ENCODE assay signal across 14 cellular contexts in genomic region chr14:74932401-74932901, GRCh38. TPM values are rescaled to one million over a fixed set of nuclear protein-coding genes. Genes with fewer than 3 reads are reported as not detected.
A peak's percentile ranks its signal among the peaks of the same experiment; 100 is the strongest.
DNase-seq lines count a peak whose midpoint lies in the region; ATAC-seq, FAIRE-seq and TF ChIP-seq lines count a peak whose summit lies in the region.
"Had no signal": no experiment of that assay in that cellular context is flagged by ENCODE, and none has a peak within 500 bp of the region (broad histone marks: within the 10 kb centered on the region; RNA-seq: fewer than 3 reads in every experiment).

No MANE protein-coding gene starts in this region.

- no peak overlapping the region for H3K4me3 ChIP-seq in CD4-positive, CD25-positive, alpha-beta regulatory T cell (ENCODE audit: low read depth, low read length)
- H3K4me3 ChIP-seq in H1 (ENCODE audit: extremely low read depth in 1 of 4, insufficient read depth in 2 of 4, low read depth in 3 of 4, low read length in 4 of 4) (no peak overlapping the region), mesenchymal stem cell (ENCODE audit: insufficient read depth in 1 of 2, low read depth in 1 of 2, low read length in 2 of 2) (peak overlapping the region in 1 of 2 experiments; percentile 57)
- H3K4me3 ChIP-seq in CD4-positive, alpha-beta memory T cell (ENCODE audit: low read length in 2 of 2), result no peak overlapping the region

- no peak for TF ChIP-seq EP300 in H1 (IDR thresholded peaks at IDR 0.05; ENCODE audit: borderline replicate concordance in 1 of 2, low read depth in 2 of 2, low read length in 2 of 2)

- no peak for ATAC-seq in CD4-positive, CD25-positive, alpha-beta regulatory T cell (ENCODE audit: low read depth in 2 of 2)
- ATAC-seq: HCT116; stimulated activated memory B cell treated with anti-CD40 and anti-IgM and Interleukin-4, amounts not matched to agents 10 μg/mL and 1 μg/mL and 100 μg/mL, for 72 hours had no signal

- no peak overlapping the region for H2AK5ac ChIP-seq in H1 (ENCODE audit: low read depth, low read length)
- H2AK5ac ChIP-seq in mesenchymal stem cell (ENCODE audit: low read length, severe bottlenecking), result no peak overlapping the region

- H4K5ac ChIP-seq in H1 (ENCODE audit: insufficient read length, low read depth, low read length), result no peak overlapping the region

- no peak overlapping the region for H3K4ac ChIP-seq in H1 (replicated peaks; ENCODE audit: insufficient read length, low read depth, low read length)
- H3K4ac ChIP-seq in mesenchymal stem cell (ENCODE audit: low read depth in 1 of 2, low read length in 2 of 2), result no peak overlapping the region

- no peaks in the 10 kb centered on the region for H3K79me2 ChIP-seq in H1 (ENCODE audit: control insufficient read depth in 1 of 2, insufficient read depth in 2 of 2, low read length in 2 of 2)

- intact Hi-C loops in CD4-positive, alpha-beta memory T cell (cut with micrococcal nuclease), result no loop called here

- H3K23ac ChIP-seq in H1 (ENCODE audit: insufficient read length) (no peak overlapping the region), mesenchymal stem cell (ENCODE audit: low read length in 2 of 2) (no peak overlapping the region)

- no peak overlapping the region for H2BK5ac ChIP-seq in H1 (ENCODE audit: low read depth, low read length)
- H2BK5ac ChIP-seq in mesenchymal stem cell (ENCODE audit: low read depth, low read length, poor library complexity, severe bottlenecking), result no peak overlapping the region

- no peak overlapping the region for H2BK20ac ChIP-seq in H1 (ENCODE audit: low read length)

- H4K8ac ChIP-seq in H1 (ENCODE audit: extremely low read depth, insufficient read depth, low read length) (no peak overlapping the region), mesenchymal stem cell (ENCODE audit: low read length) (no peak overlapping the region)

- H2BK12ac ChIP-seq in H1 (ENCODE audit: low read depth, low read length) (no peak overlapping the region), mesenchymal stem cell (ENCODE audit: low read length in 2 of 2) (no peak overlapping the region)

- no peaks in the 10 kb centered on the region for H3K9me3 Mint-ChIP-seq in CD4-positive, CD25-positive, alpha-beta regulatory T cell
- H3K9me3 Mint-ChIP-seq in CD4-positive, alpha-beta memory T cell, result peaks cover 0 to 2% (median 0%) of the 10 kb centered on the region in 8 donors
- H3K9me3 Mint-ChIP-seq: stimulated activated memory B cell treated with anti-CD40 and anti-IgM and Interleukin-4, amounts not matched to agents 10 μg/mL and 1 μg/mL and 100 μg/mL, for 72 hours had no signal

- no peak for TF ChIP-seq RAD21 in H1 (IDR thresholded peaks at IDR 0.05 in 1 of 2, conservative IDR thresholded peaks at IDR 0.05 in 1 of 2; ENCODE audit: low read depth in 2 of 2, low read length in 2 of 2)

- POLR2A ChIA-PET in H1 (lab: Charles Lee; ENCODE audit: partially characterized antibody), result interaction anchor here (1.6 kb wide), 1 partner anchor 10 kb away, joined by 5 read pairs; the partner anchor contains the start of gene RPS6KL1
- POLR2A ChIA-PET in CD4-positive, alpha-beta memory T cell (lab: Charles Lee; ENCODE audit: partially characterized antibody), result interaction anchor here (0.8 kb wide), 1 partner anchor 9 kb away, joined by 3 read pairs; no protein-coding TSS in a partner anchor

- no peak overlapping the region for H4K91ac ChIP-seq in H1 (replicated peaks; ENCODE audit: insufficient read length, low read length)
- no peak overlapping the region for H4K91ac ChIP-seq in mesenchymal stem cell (ENCODE audit: low read length)

- H4K20me1 ChIP-seq in H1 (replicated peaks in 1 of 2; ENCODE audit: control insufficient read depth in 1 of 2, insufficient read depth in 2 of 2, low read length in 2 of 2), result no peaks in the 10 kb centered on the region

- peaks cover 5% of the 10 kb centered on the region for H3K27me3 ChIP-seq in CD4-positive, CD25-positive, alpha-beta regulatory T cell (ENCODE audit: control insufficient read depth, insufficient read depth, low read length)
- H3K27me3 ChIP-seq in H1 (replicated peaks in 1 of 4; ENCODE audit: control insufficient read depth in 3 of 4, extremely low read depth in 1 of 4, insufficient read depth in 3 of 4, low read length in 3 of 4), result no peaks in the 10 kb centered on the region
- H3K27me3 ChIP-seq in mesenchymal stem cell (ENCODE audit: control insufficient read depth in 1 of 2, insufficient read depth in 1 of 2, low read length in 2 of 2), result peaks cover 0 to 3% of the 10 kb centered on the region in 2 experiments
- H3K27me3 ChIP-seq in CD4-positive, alpha-beta memory T cell (ENCODE audit: insufficient read depth, low read length), result no peaks in the 10 kb centered on the region

- no peak overlapping the region for H3K27ac ChIP-seq in CD4-positive, CD25-positive, alpha-beta regulatory T cell (ENCODE audit: insufficient read depth, low read length, poor library complexity, severe bottlenecking)
- H3K27ac ChIP-seq in H1 (ENCODE audit: low read depth, low read length) (no peak overlapping the region), mesenchymal stem cell (ENCODE audit: low read length, poor library complexity, severe bottlenecking) (no peak overlapping the region)
- H3K27ac ChIP-seq in CD4-positive, alpha-beta memory T cell (ENCODE audit: low read depth, low read length), result no peak overlapping the region
- H3K27ac ChIP-seq: WERI-Rb-1 had no signal

- H3K79me1 ChIP-seq in H1 (ENCODE audit: low read depth, low read length) (no peaks in the 10 kb centered on the region), mesenchymal stem cell (replicated peaks; ENCODE audit: low read length, poor library complexity, severe bottlenecking) (no peaks in the 10 kb centered on the region)

- 73% methylated on average over 6 of the region's 6 CpGs; no CpG with 5 or more reads in 1 of the 2 experiments for WGBS in H1 (ENCODE audit: extremely low coverage in 1 of 2, insufficient coverage in 1 of 2, insufficient read length in 1 of 2, insufficient replicate concordance in 2 of 2, low coverage in 1 of 2, low lambda C conversion rate in 2 of 2, missing lambda C conversion rate in 1 of 2), 2 experiments
- 42% methylated on average over 6 of the region's 6 CpGs for WGBS in mesenchymal stem cell

- no peak for DNase-seq in CD4-positive, CD25-positive, alpha-beta regulatory T cell
- DNase-seq in MV-4-11 (lab: John Stamatoyannopoulos, UW), result peak; percentile 4
- DNase-seq in H1 (ENCODE audit: low read depth in 1 of 2, low spot score in 2 of 2), result no peak
- no peak for DNase-seq in mesenchymal stem cell
- no peak for DNase-seq in SIG-M5 treated with dmso at 0.1 percent for 504 hours (lab: John Stamatoyannopoulos, UW; ENCODE audit: unreplicated experiment)
- DNase-seq in HPDE6-E6E7 (ENCODE audit: extremely low spot score), result no peak
- no peak for DNase-seq in CD4-positive, alpha-beta memory T cell
- no peak for DNase-seq in DMS79 treated with DMSO at 0.1 percent for 48 hours (lab: John Stamatoyannopoulos, UW)
- DNase-seq: activated gamma-delta T cell treated with Interleukin-2 at 50 U/mL for 16 hours, COR-L47, WERI-Rb-1 had no signal

- peak overlapping the region; percentile 35; the same call in 1 of the 2 replicates for H2AFZ ChIP-seq in H1 (ENCODE audit: low read length)
- H2AFZ ChIP-seq in mesenchymal stem cell (ENCODE audit: low read depth, low read length), result no peak overlapping the region

- H3K9me3 ChIP-seq in CD4-positive, CD25-positive, alpha-beta regulatory T cell (ENCODE audit: control insufficient read depth in 2 of 2, low read length in 2 of 2), result no peaks in the 10 kb centered on the region
- no peaks in the 10 kb centered on the region for H3K9me3 ChIP-seq in H1 (ENCODE audit: insufficient read depth in 2 of 2, low read depth in 1 of 2, low read length in 1 of 2)
- H3K9me3 ChIP-seq in mesenchymal stem cell (ENCODE audit: control insufficient read depth, low read length), result no peaks in the 10 kb centered on the region
- H3K9me3 ChIP-seq in CD4-positive, alpha-beta memory T cell (ENCODE audit: control insufficient read depth in 1 of 2, low read length in 2 of 2), result no peaks in the 10 kb centered on the region

- TF ChIP-seq POLR2A in H1 (IDR thresholded peaks at IDR 0.05; ENCODE audit: control extremely low read depth in 1 of 2, low read depth in 2 of 2, low read length in 2 of 2), result no peak

- no peaks in the 10 kb centered on the region for H3K4me1 ChIP-seq in CD4-positive, CD25-positive, alpha-beta regulatory T cell (ENCODE audit: control insufficient read depth, insufficient read depth, low read length, poor library complexity, severe bottlenecking)
- H3K4me1 ChIP-seq in H1 (replicated peaks in 1 of 4; ENCODE audit: control insufficient read depth in 3 of 4, insufficient read depth in 4 of 4, low read length in 3 of 4) (peaks cover 0 to 5% (median 0%) of the 10 kb centered on the region in 4 experiments; a peak in 1 of 7 replicates), mesenchymal stem cell (ENCODE audit: control insufficient read depth, insufficient read depth, low read depth, low read length) (no peaks in the 10 kb centered on the region)
- H3K4me1 ChIP-seq in CD4-positive, alpha-beta memory T cell (ENCODE audit: insufficient read depth, low read length), result peaks cover 11% of the 10 kb centered on the region

- H3K18ac ChIP-seq in H1 (ENCODE audit: extremely low read depth, low read length) (peak overlapping the region; percentile 78; the same call in 1 of the 2 replicates), mesenchymal stem cell (ENCODE audit: low read depth in 1 of 2, low read length in 2 of 2) (peak overlapping the region in 1 of 2 experiments; percentile 21)

- CTCF ChIA-PET in H1 (lab: Charles Lee; ENCODE audit: partially characterized antibody), result interaction anchor here (1.0 to 7.1 kb wide), 2 partner anchors 13 to 16 kb away, joined by 4 to 62 read pairs; no protein-coding TSS in a partner anchor
- CTCF ChIA-PET in CD4-positive, alpha-beta memory T cell (lab: Charles Lee; ENCODE audit: partially characterized antibody), result interaction anchor here (1.3 to 1.4 kb wide), 2 partner anchors 71 to 156 kb away, joined by 3 to 5 read pairs; no protein-coding TSS in a partner anchor

- H3K9ac ChIP-seq in H1 (replicated peaks in 1 of 4; ENCODE audit: extremely low read depth in 1 of 4, low read depth in 3 of 4, low read length in 3 of 4) (no peak overlapping the region), mesenchymal stem cell (ENCODE audit: low read length) (peak overlapping the region; percentile 64)

- H3K23me2 ChIP-seq in H1 (ENCODE audit: low read depth, low read length), result no peaks in the 10 kb centered on the region

- FAIRE-seq in H1 (lab: Jason Lieb, UNC), result no peak
- FAIRE-seq: colon had no signal

- H2BK120ac ChIP-seq in H1 (replicated peaks; ENCODE audit: low read depth, low read length) (no peak overlapping the region), mesenchymal stem cell (ENCODE audit: low read depth, low read length) (no peak overlapping the region)

- H3K36me3 ChIP-seq in CD4-positive, CD25-positive, alpha-beta regulatory T cell (ENCODE audit: control insufficient read depth, insufficient read depth, low read length), result no peaks in the 10 kb centered on the region
- H3K36me3 ChIP-seq in H1 (ENCODE audit: control insufficient read depth in 2 of 4, insufficient read depth in 4 of 4, low read length in 3 of 4), result no peaks in the 10 kb centered on the region
- no peaks in the 10 kb centered on the region for H3K36me3 ChIP-seq in mesenchymal stem cell (ENCODE audit: control insufficient read depth in 1 of 2, insufficient read depth in 2 of 2, low read depth in 1 of 2, low read length in 2 of 2)
- H3K36me3 ChIP-seq in CD4-positive, alpha-beta memory T cell (ENCODE audit: insufficient read depth, low read length), result no peaks in the 10 kb centered on the region
- H3K36me3 ChIP-seq: WERI-Rb-1 had no signal

- H2BK15ac ChIP-seq in H1 (ENCODE audit: low read length) (no peak overlapping the region), mesenchymal stem cell (ENCODE audit: low read depth, poor library complexity, severe bottlenecking) (no peak overlapping the region)

- peak overlapping the region; percentile 1 to 73 (median 48) for H3K27ac Mint-ChIP-seq in CD4-positive, CD25-positive, alpha-beta regulatory T cell
- H3K27ac Mint-ChIP-seq in CD4-positive, alpha-beta memory T cell, result peak overlapping the region in 3 of 7 donors; percentile 5 to 15 (median 13)

- H3K14ac ChIP-seq in H1 (ENCODE audit: insufficient read length), result no peak overlapping the region
- no peak overlapping the region for H3K14ac ChIP-seq in mesenchymal stem cell (ENCODE audit: low read length in 2 of 2)

- no peak overlapping the region for H3K56ac ChIP-seq in H1 (replicated peaks; ENCODE audit: insufficient read length, low read depth, low read length)

- H3K36me3 Mint-ChIP-seq in CD4-positive, CD25-positive, alpha-beta regulatory T cell, result no peaks in the 10 kb centered on the region
- no peaks in the 10 kb centered on the region for H3K36me3 Mint-ChIP-seq in CD4-positive, alpha-beta memory T cell
- H3K36me3 Mint-ChIP-seq: stimulated activated memory B cell treated with anti-CD40 and anti-IgM and Interleukin-4, amounts not matched to agents 10 μg/mL and 1 μg/mL and 100 μg/mL, for 72 hours had no signal

- peaks cover 0 to 12% (median 6%) of the 10 kb centered on the region in 4 donors for H3K4me1 Mint-ChIP-seq in CD4-positive, CD25-positive, alpha-beta regulatory T cell
- H3K4me1 Mint-ChIP-seq in CD4-positive, alpha-beta memory T cell, result peaks cover 15 to 26% (median 18%) of the 10 kb centered on the region in 4 donors

- no peak overlapping the region for H3K4me3 Mint-ChIP-seq in CD4-positive, CD25-positive, alpha-beta regulatory T cell
- no peak overlapping the region for H3K4me3 Mint-ChIP-seq in CD4-positive, alpha-beta memory T cell
- H3K4me3 Mint-ChIP-seq: stimulated activated memory B cell treated with anti-CD40 and anti-IgM and Interleukin-4, amounts not matched to agents 10 μg/mL and 1 μg/mL and 100 μg/mL, for 72 hours had no signal

- H3K27me3 Mint-ChIP-seq in CD4-positive, CD25-positive, alpha-beta regulatory T cell, result peaks cover 14% of the 10 kb centered on the region
- peaks cover 2 to 4% of the 10 kb centered on the region in 2 donors for H3K27me3 Mint-ChIP-seq in CD4-positive, alpha-beta memory T cell

- no peak for TF ChIP-seq CTCF in H1 (IDR thresholded peaks at IDR 0.05; ENCODE audit: control extremely low read depth in 1 of 3, insufficient read depth in 1 of 3, low read depth in 1 of 3, low read length in 3 of 3)

- H3K4me2 ChIP-seq in H1 (ENCODE audit: insufficient read depth in 1 of 2, low read depth in 2 of 2, low read length in 2 of 2) (no peak overlapping the region), mesenchymal stem cell (ENCODE audit: low read length, poor library complexity, severe bottlenecking) (no peak overlapping the region)

RNA-seq across cellular contexts. Expression of gene RPS6KL1, which starts 9.4 kb away (rescaled TPM):
- total RNA-seq in CD4-positive, CD25-positive, alpha-beta regulatory T cell, result 4.5 TPM
- 1 to 10 TPM in 2 of 4 donors, under 1 TPM in 2; 0.27 to 3.4 (median 1.4) TPM for polyA plus RNA-seq in CD4-positive, CD25-positive, alpha-beta regulatory T cell
- 11.3 and 13.8 TPM in 2 replicates for total RNA-seq in H1 (2021; fragmentation: NEBNext Ultra II Directional; extraction: Animal tissue kit (Norgen Biotek cat#: 25700))
- polyA plus RNA-seq in H1 (2011; rRNA removed), result 9.4 and 9.8 TPM in 2 replicates
- polyA plus RNA-seq in H1 (2011; cell fraction: cytosol; rRNA removed), result 13.9 TPM
- polyA plus RNA-seq in H1 (2011; cell fraction: nucleus; rRNA removed), result 45.2 TPM
- polyA plus RNA-seq in H1 (2012, experiment 1 of 2), result 9.3 to 19.0 TPM (median 15.0 TPM) in 4 replicates
- 5.9 TPM for polyA plus RNA-seq in H1 (2012, experiment 2 of 2)
- 6.5 TPM for polyA plus RNA-seq in H1 (2013, experiment 1 of 2)
- polyA plus RNA-seq in H1 (2013, experiment 2 of 2), result 5.4 TPM
- polyA minus RNA-seq in H1 (2011; rRNA and poly(A)+ RNA removed), result 21.4 and 21.5 TPM in 2 replicates
- polyA minus RNA-seq in H1 (2011; cell fraction: cytosol; rRNA and poly(A)+ RNA removed), result 7.9 TPM
- 25.7 TPM for polyA minus RNA-seq in H1 (2011; cell fraction: nucleus; rRNA and poly(A)+ RNA removed)
- 0.41 TPM for polyA plus RNA-seq in mesenchymal stem cell (2013, experiment 1 of 2)
- 0.52 TPM for polyA plus RNA-seq in mesenchymal stem cell (2013, experiment 2 of 2)
- 1 to 10 TPM; 2.5 to 2.9 TPM for total RNA-seq in CD4-positive, alpha-beta memory T cell
- under 1 TPM; 0.45 to 0.87 TPM for polyA plus RNA-seq in CD4-positive, alpha-beta memory T cell

RNA-seq across cellular contexts. Expression of gene PGF, which starts 22.9 kb away (rescaled TPM):
- not detected for total RNA-seq in CD4-positive, CD25-positive, alpha-beta regulatory T cell
- polyA plus RNA-seq in CD4-positive, CD25-positive, alpha-beta regulatory T cell, result under 1 TPM in 1 of 4 donors, not detected in 3; 0.44 TPM
- 3.9 and 4.1 TPM in 2 replicates for total RNA-seq in H1 (2021; fragmentation: NEBNext Ultra II Directional; extraction: Animal tissue kit (Norgen Biotek cat#: 25700))
- polyA plus RNA-seq in H1 (2011; rRNA removed), result 2.1 and 2.8 TPM in 2 replicates
- 2.3 TPM for polyA plus RNA-seq in H1 (2011; cell fraction: cytosol; rRNA removed)
- 4.3 TPM for polyA plus RNA-seq in H1 (2011; cell fraction: nucleus; rRNA removed)
- polyA plus RNA-seq in H1 (2012, experiment 1 of 2), result 2.1 to 3.3 TPM (median 2.9 TPM) in 4 replicates
- polyA plus RNA-seq in H1 (2012, experiment 2 of 2), result 2.8 TPM
- 2.9 TPM for polyA plus RNA-seq in H1 (2013, experiment 1 of 2)
- 3.1 TPM for polyA plus RNA-seq in H1 (2013, experiment 2 of 2)
- polyA minus RNA-seq in H1 (2011; rRNA and poly(A)+ RNA removed), result 1.2 and 1.7 TPM in 2 replicates
- 4.0 TPM for polyA minus RNA-seq in H1 (2011; cell fraction: cytosol; rRNA and poly(A)+ RNA removed)
- polyA minus RNA-seq in H1 (2011; cell fraction: nucleus; rRNA and poly(A)+ RNA removed), result 8.7 TPM
- 6.4 TPM for polyA plus RNA-seq in mesenchymal stem cell (2013, experiment 1 of 2)
- polyA plus RNA-seq in mesenchymal stem cell (2013, experiment 2 of 2), result 6.8 TPM
- not detected for total RNA-seq in CD4-positive, alpha-beta memory T cell
- polyA plus RNA-seq in CD4-positive, alpha-beta memory T cell, result under 1 TPM; 0.11 to 0.13 TPM

RNA-seq across cellular contexts. Expression of gene DLST, which starts 50.7 kb away (rescaled TPM):
- 122 TPM for total RNA-seq in CD4-positive, CD25-positive, alpha-beta regulatory T cell
- polyA plus RNA-seq in CD4-positive, CD25-positive, alpha-beta regulatory T cell, result 10 to 100 TPM in 2 of 4 donors, 1 to 10 TPM in 2; 8.1 to 11.7 (median 10.2) TPM
- total RNA-seq in H1 (2021; fragmentation: NEBNext Ultra II Directional; extraction: Animal tissue kit (Norgen Biotek cat#: 25700)), result 111 and 117 TPM in 2 replicates
- polyA plus RNA-seq in H1 (2011; rRNA removed), result 96.5 and 120 TPM in 2 replicates
- 151 TPM for polyA plus RNA-seq in H1 (2011; cell fraction: cytosol; rRNA removed)
- polyA plus RNA-seq in H1 (2011; cell fraction: nucleus; rRNA removed), result 173 TPM
- 81.2 to 99.3 TPM (median 96.1 TPM) in 4 replicates for polyA plus RNA-seq in H1 (2012, experiment 1 of 2)
- polyA plus RNA-seq in H1 (2012, experiment 2 of 2), result 66.6 TPM
- 49.9 TPM for polyA plus RNA-seq in H1 (2013, experiment 1 of 2)
- 48.6 TPM for polyA plus RNA-seq in H1 (2013, experiment 2 of 2)
- polyA minus RNA-seq in H1 (2011; rRNA and poly(A)+ RNA removed), result 159 and 173 TPM in 2 replicates
- polyA minus RNA-seq in H1 (2011; cell fraction: cytosol; rRNA and poly(A)+ RNA removed), result 73.1 TPM
- 68.7 TPM for polyA minus RNA-seq in H1 (2011; cell fraction: nucleus; rRNA and poly(A)+ RNA removed)
- 47.5 TPM for polyA plus RNA-seq in mesenchymal stem cell (2013, experiment 1 of 2)
- 47.1 TPM for polyA plus RNA-seq in mesenchymal stem cell (2013, experiment 2 of 2)
- 100 to 1,000 TPM; 101 to 104 TPM for total RNA-seq in CD4-positive, alpha-beta memory T cell
- polyA plus RNA-seq in CD4-positive, alpha-beta memory T cell, result 10 to 100 TPM in 1 of 2 donors, 1 to 10 TPM in 1; 4.8 to 10.8 TPM

RNA-seq across cellular contexts. Expression of gene PROX2, which starts 56.5 kb away (rescaled TPM):
- not detected for total RNA-seq in CD4-positive, CD25-positive, alpha-beta regulatory T cell
- polyA plus RNA-seq in CD4-positive, CD25-positive, alpha-beta regulatory T cell, result under 1 TPM in 1 of 4 donors, not detected in 3; 0.21 TPM
- not detected in 2 replicates for total RNA-seq in H1 (2021; fragmentation: NEBNext Ultra II Directional; extraction: Animal tissue kit (Norgen Biotek cat#: 25700))
- polyA plus RNA-seq in H1 (2011; rRNA removed), result 0.03 and 0.08 TPM in 2 replicates
- 0.05 TPM for polyA plus RNA-seq in H1 (2011; cell fraction: cytosol; rRNA removed)
- polyA plus RNA-seq in H1 (2011; cell fraction: nucleus; rRNA removed), result 0.19 TPM
- 0.08 to 0.29 TPM (median 0.16 TPM) in 4 replicates for polyA plus RNA-seq in H1 (2012, experiment 1 of 2)
- polyA plus RNA-seq in H1 (2012, experiment 2 of 2), result not detected
- 0.02 TPM for polyA plus RNA-seq in H1 (2013, experiment 1 of 2)
- polyA plus RNA-seq in H1 (2013, experiment 2 of 2), result 0.04 TPM
- 0.05 and 0.13 TPM in 2 replicates for polyA minus RNA-seq in H1 (2011; rRNA and poly(A)+ RNA removed)
- not detected for polyA minus RNA-seq in H1 (2011; cell fraction: cytosol; rRNA and poly(A)+ RNA removed)
- 0.10 TPM for polyA minus RNA-seq in H1 (2011; cell fraction: nucleus; rRNA and poly(A)+ RNA removed)
- not detected for polyA plus RNA-seq in mesenchymal stem cell (2013, experiment 1 of 2)
- not detected for polyA plus RNA-seq in mesenchymal stem cell (2013, experiment 2 of 2)
- total RNA-seq in CD4-positive, alpha-beta memory T cell, result not detected
- under 1 TPM in 1 of 2 donors, not detected in 1; 0.05 TPM for polyA plus RNA-seq in CD4-positive, alpha-beta memory T cell
